In the genomic region with DNA sequence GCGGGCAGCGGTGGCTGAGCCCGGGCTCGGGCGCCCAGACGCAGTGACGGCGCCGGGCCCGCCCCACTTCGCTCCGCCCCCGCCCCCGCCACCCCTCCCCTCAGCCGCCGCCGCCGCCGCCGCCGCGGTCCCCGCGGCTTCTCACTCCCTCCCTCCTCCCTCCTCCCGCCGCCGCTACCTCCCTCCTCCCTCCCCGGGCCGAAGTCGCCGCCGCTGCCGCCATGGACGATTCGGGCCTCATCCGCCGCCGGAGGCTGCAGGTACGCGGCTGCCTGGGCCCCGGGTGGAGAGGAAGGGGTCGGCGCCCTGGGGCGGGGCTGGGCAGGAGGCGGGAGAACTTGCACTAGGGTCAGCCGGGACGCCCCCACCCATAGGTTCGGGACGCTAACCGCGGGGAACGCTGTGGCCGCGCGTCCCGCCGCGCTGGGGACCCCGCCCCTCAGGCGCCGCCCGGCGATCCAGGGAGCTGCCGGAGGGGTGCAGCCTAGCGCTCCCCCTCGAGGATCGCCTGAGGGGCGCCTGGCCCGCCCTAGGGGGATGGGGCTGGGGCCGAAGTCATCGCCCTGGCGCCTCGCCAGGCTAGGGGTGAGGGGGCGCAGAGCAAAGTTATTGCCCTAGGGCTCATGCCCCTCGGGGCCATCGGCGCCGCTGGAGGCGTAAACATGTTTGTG, we compare ENCODE assay signal across 9 cellular contexts. TPM values are rescaled to one million over a fixed set of nuclear protein-coding genes. Genes with fewer than 3 reads are reported as not detected.
DNase-seq lines count a peak whose midpoint lies in the region; ATAC-seq, FAIRE-seq and TF ChIP-seq lines count a peak whose summit lies in the region.
"Had no signal": no experiment of that assay in that cellular context is flagged by ENCODE, and none has a peak within 500 bp of the region (broad histone marks: within the 10 kb centered on the region; RNA-seq: fewer than 3 reads in every experiment).

No MANE protein-coding gene starts in this region.

- no peak overlapping the region for H3K27ac Mint-ChIP-seq in activated naive CD8-positive, alpha-beta T cell treated with anti-CD3 and anti-CD28 coated beads, Interleukin-2, amount 50 U/mL, for 24 hours

- peaks cover 77% of the 10 kb centered on the region for H3K27me3 Mint-ChIP-seq in activated naive CD8-positive, alpha-beta T cell treated with anti-CD3 and anti-CD28 coated beads, Interleukin-2, amount 50 U/mL, for 24 hours

- H3K4me1 Mint-ChIP-seq in activated naive CD8-positive, alpha-beta T cell treated with anti-CD3 and anti-CD28 coated beads, Interleukin-2, amount 50 U/mL, for 24 hours, result peaks cover 22% of the 10 kb centered on the region

- no peak for FAIRE-seq in H54 (lab: Jason Lieb, UNC)

- H3K36me3 Mint-ChIP-seq in activated naive CD8-positive, alpha-beta T cell treated with anti-CD3 and anti-CD28 coated beads, Interleukin-2, amount 50 U/mL, for 24 hours (ENCODE audit: low read depth), result no peaks in the 10 kb centered on the region

- no peaks in the 10 kb centered on the region for H3K9me3 Mint-ChIP-seq in activated naive CD8-positive, alpha-beta T cell treated with anti-CD3 and anti-CD28 coated beads, Interleukin-2, amount 50 U/mL, for 24 hours

- H3K4me3 Mint-ChIP-seq in activated naive CD8-positive, alpha-beta T cell treated with anti-CD3 and anti-CD28 coated beads, Interleukin-2, amount 50 U/mL, for 24 hours, result no peak overlapping the region

- no peak for TF ChIP-seq POLR2A in H54 (IDR thresholded peaks at IDR 0.05; ENCODE audit: low read depth, low read length)

- H3K27ac ChIP-seq in temporal lobe (ENCODE audit: low read depth, low read length), result peak overlapping the region; percentile 50

- ATAC-seq in activated naive CD8-positive, alpha-beta T cell treated with anti-CD3 and anti-CD28 coated beads, Interleukin-2, amount 50 U/mL, for 24 hours, result peak; percentile 7
- ATAC-seq in HG02571 (IDR thresholded peaks at IDR 0.05; ENCODE audit: unreplicated experiment), result no peak

- DNase-seq in NCI-H2081 (lab: John Stamatoyannopoulos, UW), result peak; percentile 57 to 63
- no peak for DNase-seq in NCI-H2081 treated with DMSO at 0.1 percent for 48 hours (lab: John Stamatoyannopoulos, UW)
- DNase-seq in NCI-H774 (lab: John Stamatoyannopoulos, UW), result peak; percentile 67
- peak; percentile 46 for DNase-seq in activated naive CD8-positive, alpha-beta T cell treated with anti-CD3 and anti-CD28 coated beads, Interleukin-2, amount 50 U/mL, for 24 hours
- DNase-seq in iPS-NIHi7 (ENCODE audit: extremely low spot score), result peak; percentile 67
- no peak for DNase-seq in H54 (ENCODE audit: insufficient read length, low spot score)

RNA-seq across cellular contexts. Expression of a gene that starts 0.5 kb away (rescaled TPM):
- total RNA-seq in temporal lobe, result 2.5 TPM
- total RNA-seq: activated CD8-positive, alpha-beta memory T cell treated with anti-CD3 and anti-CD28 coated beads for 36 hours had no signal

RNA-seq across cellular contexts. Expression of a gene that starts 4.4 kb away (rescaled TPM):
- 67.4 TPM for total RNA-seq in temporal lobe

RNA-seq across cellular contexts. Expression of a gene that starts 27.5 kb away (rescaled TPM):
- 10.1 TPM for total RNA-seq in temporal lobe

RNA-seq across cellular contexts. Expression of a gene that starts 32.0 kb away (rescaled TPM):
- total RNA-seq in temporal lobe, result 0.25 TPM

RNA-seq across cellular contexts. Expression of a gene that starts 32.3 kb away (rescaled TPM):
- total RNA-seq in temporal lobe, result 235 TPM

Comparison
In these comparisons a context has a peak if more than half of its experiments do, and no peak if none do; other contexts are left out.
1. DNase-seq: peak in NCI-H2081 (2 of 2), NCI-H774 (single experiment), activated naive CD8-positive, alpha-beta T cell treated with anti-CD3 and anti-CD28 coated beads, Interleukin-2, amount 50 U/mL, for 24 hours (single experiment) and iPS-NIHi7 (single experiment); none in NCI-H2081 treated with DMSO at 0.1 percent for 48 hours (single experiment) and H54 (single experiment).